ENCODE assay signal across 29 cellular contexts in genomic region chr12:130080205-130080604, GRCh38.
"Had no signal": no experiment of that assay in that cellular context is flagged by ENCODE, and none has a peak within 500 bp of the region (broad histone marks: within the 10 kb centered on the region; RNA-seq: fewer than 3 reads in every experiment).

No MANE protein-coding gene starts in this region.

- H3K36me3 ChIP-seq: adrenal gland, SJSA1 had no signal

- H3K4me3 ChIP-seq: adrenal gland, SJSA1 had no signal

- ATAC-seq: activated CD8-positive, alpha-beta T cell treated with anti-CD3 and anti-CD28 coated beads, Interleukin-2, amount 10 ng/mL, durations not matched to agents 7 days and 5 days; Panc1; SK-N-SH treated with all-trans-retinoic acid at 6 μM for 48 hours; WTC11 had no signal

- DNase-seq: activated CD4-positive, alpha-beta T cell treated with anti-CD3 and anti-CD28 coated beads for 48 hours; activated CD4-positive, alpha-beta T cell treated with anti-CD3 and anti-CD28 coated beads, Interleukin-2, amount 50 U/mL, for 4 hours; activated CD4-positive, CD25-positive, alpha-beta regulatory T cell treated with anti-CD3 and anti-CD28 coated beads, Interleukin-2, amount 50 U/mL, for 72 hours; activated CD8-positive, alpha-beta memory T cell treated with anti-CD3 and anti-CD28 coated beads, Interleukin-2, amount 50 U/mL, for 48 hours; activated CD8-positive, alpha-beta T cell treated with anti-CD3 and anti-CD28 coated beads, Interleukin-2, amount 10 ng/mL, durations not matched to agents 7 days and 5 days; activated naive CD4-positive, alpha-beta T cell treated with anti-CD3 and anti-CD28 coated beads, Interleukin-2, amount 50 U/mL, for 16 hours; activated naive CD8-positive, alpha-beta T cell treated with anti-CD3 and anti-CD28 coated beads, Interleukin-2, amount 10 ng/mL, durations not matched to agents 7 days and 5 days; activated T-cell treated with anti-CD3 and anti-CD28 coated beads, Interleukin-2, amount 50 U/mL, for 1 hour; adrenal gland; anterior cingulate cortex; KG1; NCI-H1092; NCI-H1417; NCI-H1694; NCI-H2029; NCI-H2107; NCI-H2171 treated with DMSO at 0.1 percent for 48 hours; NCI-H345; NCI-H510A; NCI-H526 treated with DMSO at 0.1 percent for 48 hours; NK-92 treated with Interleukin-12 subunit alpha and Interleukin-12 subunit beta, amount 100 ng/mL, for 24 hours; OCI-M1; RPMI8226; SHP77; SW 1271 had no signal

- H3K9me3 ChIP-seq: adrenal gland had no signal

- H3K4me3 Mint-ChIP-seq: activated CD8-positive, alpha-beta T cell treated with anti-CD3 and anti-CD28 coated beads, Interleukin-2, amount 10 ng/mL, durations not matched to agents 7 days and 5 days; activated naive CD8-positive, alpha-beta T cell treated with anti-CD3 and anti-CD28 coated beads, Interleukin-2, amount 10 ng/mL, durations not matched to agents 7 days and 5 days; WTC11 had no signal

- H3K4me1 ChIP-seq: adrenal gland, SJSA1 had no signal

- H3K27ac Mint-ChIP-seq: activated CD8-positive, alpha-beta T cell treated with anti-CD3 and anti-CD28 coated beads, Interleukin-2, amount 10 ng/mL, durations not matched to agents 7 days and 5 days; activated naive CD8-positive, alpha-beta T cell treated with anti-CD3 and anti-CD28 coated beads, Interleukin-2, amount 10 ng/mL, durations not matched to agents 7 days and 5 days; WTC11 had no signal

- H3K27ac ChIP-seq: adrenal gland, SJSA1 had no signal

- H3K27me3 ChIP-seq: adrenal gland, SJSA1 had no signal
